8 cellular contexts compared by ENCODE assay signal in genomic region chrX:18674417-18674787, GRCh38. TPM values are rescaled to one million over a fixed set of nuclear protein-coding genes. Genes with fewer than 3 reads are reported as not detected.
DNase-seq lines count a peak whose midpoint lies in the region; ATAC-seq and TF ChIP-seq lines count a peak whose summit lies in the region.

No MANE protein-coding gene starts in this region.

- peak overlapping the region; percentile 81 for H3K4me3 ChIP-seq in SJCRH30
- peak overlapping the region; percentile 63 to 77 (median 69) for H3K4me3 ChIP-seq in breast epithelium
- peak overlapping the region; percentile 15 for H3K4me3 ChIP-seq in lower leg skin (ENCODE audit: low read depth, poor library complexity, severe bottlenecking)
- H3K4me3 ChIP-seq in stomach smooth muscle (ENCODE audit: low read length in 2 of 2): peak overlapping the region; percentile 57 to 73

- TF ChIP-seq CTCF in breast epithelium (IDR thresholded peaks at IDR 0.05): no peak
- no peak for TF ChIP-seq CTCF in lower leg skin (IDR thresholded peaks at IDR 0.05)

- WGBS in lower leg skin, 2 donors: 3 to 32% methylated on average over 18 to 19 of the region's 19 CpGs

- ATAC-seq in HG02973 (IDR thresholded peaks at IDR 0.05; ENCODE audit: unreplicated experiment): peak; percentile 37

- TF ChIP-seq POLR2A in breast epithelium (IDR thresholded peaks at IDR 0.05) (no peak), lower leg skin (IDR thresholded peaks at IDR 0.05) (no peak)

- intact Hi-C loops in breast epithelium (cut with DNase I; ENCODE audit: low total_unique reads) (no loop called here), lower leg skin (cut with DNase I; ENCODE audit: low total_unique reads) (no loop called here)

- H3K4me1 ChIP-seq in SJCRH30 (no peaks in the 10 kb centered on the region), breast epithelium (no peaks in the 10 kb centered on the region), stomach smooth muscle (ENCODE audit: control insufficient read depth, insufficient read depth, low read length) (peaks cover 4% of the 10 kb centered on the region)

- H3K27ac ChIP-seq in SJCRH30 (peak overlapping the region; percentile 72; the same call in 1 of the 2 replicates), breast epithelium (peak overlapping the region; percentile 40 to 88), stomach smooth muscle (ENCODE audit: low read length) (peak overlapping the region; percentile 1)

- peak overlapping the region; percentile 30 to 70 for H3K9ac ChIP-seq in stomach smooth muscle (ENCODE audit: low read length in 2 of 2)

- peak; percentile 79 for DNase-seq in DMS 273 (lab: John Stamatoyannopoulos, UW; ENCODE audit: unreplicated experiment)
- no peak for DNase-seq in DMS 273 treated with DMSO at 0.1 percent for 48 hours (lab: John Stamatoyannopoulos, UW)
- peak in 1 of 2 experiments; percentile 42 for DNase-seq in SJCRH30
- peak in 1 of 2 donors; percentile 51 for DNase-seq in breast epithelium (ENCODE audit: low spot score in 2 of 2)
- peak in 1 of 2 donors; percentile 86 for DNase-seq in lower leg skin (ENCODE audit: low spot score in 2 of 2)
- DNase-seq in COR-L47 (lab: John Stamatoyannopoulos, UW): no peak

- H3K27me3 ChIP-seq in SJCRH30: no peaks in the 10 kb centered on the region
- H3K27me3 ChIP-seq in breast epithelium: no peaks in the 10 kb centered on the region
- no peaks in the 10 kb centered on the region for H3K27me3 ChIP-seq in stomach smooth muscle (ENCODE audit: control insufficient read depth in 1 of 2, insufficient read depth in 2 of 2, low read length in 2 of 2)

- H3K9me3 ChIP-seq in SJCRH30 (replicated peaks) (no peaks in the 10 kb centered on the region), breast epithelium (no peaks in the 10 kb centered on the region), stomach smooth muscle (ENCODE audit: control insufficient read depth in 2 of 2, low read length in 2 of 2) (no peaks in the 10 kb centered on the region)

- H3K36me3 ChIP-seq in SJCRH30: no peaks in the 10 kb centered on the region
- no peaks in the 10 kb centered on the region for H3K36me3 ChIP-seq in breast epithelium
- H3K36me3 ChIP-seq in stomach smooth muscle (ENCODE audit: control insufficient read depth in 2 of 2, insufficient read depth in 2 of 2, low read length in 2 of 2): no peaks in the 10 kb centered on the region

RNA-seq across cellular contexts. Expression of gene RS1, which starts 2.5 kb away (rescaled TPM):
- total RNA-seq in SJCRH30 (2014; rRNA removed; shearing (Covaris generic)): not detected in 2 replicates
- not detected for total RNA-seq in breast epithelium
- not detected for total RNA-seq in lower leg skin

RNA-seq across cellular contexts. Expression of gene PPEF1, which starts 33.0 kb away (rescaled TPM):
- total RNA-seq in SJCRH30 (2014; rRNA removed; shearing (Covaris generic)): 0.51 TPM in 1 of 2 replicates, not detected in the other
- total RNA-seq in breast epithelium: under 1 TPM in 2 of 3 donors, not detected in 1; 0.33 to 0.73 TPM
- total RNA-seq in lower leg skin: 1 to 10 TPM in 1 of 4 donors, under 1 TPM in 1, not detected in 2; 0.62 to 1.0 TPM

Comparison
In these comparisons a context has a peak if more than half of its experiments do, and no peak if none do; other contexts are left out.
1. H3K27ac ChIP-seq: peak in every context shown above with its lines; median percentile 72 in SJCRH30; 64 in breast epithelium; 1 in stomach smooth muscle.
2. H3K4me3 ChIP-seq: peak in every context shown above with its lines; median percentile 81 in SJCRH30; 69 in breast epithelium; 65 in stomach smooth muscle; 15 in lower leg skin.